In the genomic region with DNA sequence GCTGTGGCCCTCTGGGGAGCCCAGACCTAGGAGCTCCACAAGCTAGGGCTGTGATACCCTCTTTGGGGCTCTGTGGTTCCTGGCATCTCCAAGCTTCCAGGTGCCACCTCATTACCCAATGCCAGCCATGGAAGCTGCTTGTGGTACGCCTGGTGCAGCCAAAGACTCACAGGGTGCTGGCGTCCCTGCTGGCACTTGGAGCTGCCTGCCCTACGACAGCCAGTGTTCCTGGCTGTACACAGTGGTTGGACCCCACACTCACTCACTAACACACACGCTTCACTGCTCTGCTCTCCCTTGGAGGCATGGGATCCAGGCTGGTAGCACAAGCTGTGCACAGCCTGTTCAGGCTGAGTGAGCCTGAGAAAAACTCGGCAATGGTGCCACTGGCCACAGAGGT, we compare ENCODE assay signal across 29 cellular contexts.
"Had no signal": no experiment of that assay in that cellular context is flagged by ENCODE, and none has a peak within 500 bp of the region (broad histone marks: within the 10 kb centered on the region; RNA-seq: fewer than 3 reads in every experiment).

No MANE protein-coding gene starts in this region.

- H3K36me3 ChIP-seq: ovary, right lobe of liver, sigmoid colon, suprapubic skin, tibial artery, transverse colon, upper lobe of left lung, vagina had no signal

- H2AFZ ChIP-seq: parathyroid adenoma had no signal

- H3K36me3 Mint-ChIP-seq: naive B cell; naive thymus-derived CD8-positive, alpha-beta T cell; natural killer cell treated with Interleukin-12 subunit alpha and Interleukin-12 subunit beta and Interleukin-15 and Interleukin-18, amount 100 ng/mL, for 72 hours; stimulated activated memory B cell treated with anti-CD40 and anti-IgM and Interleukin-4, amounts not matched to agents 10 μg/mL and 1 μg/mL and 100 μg/mL, for 72 hours had no signal

- H3K4me3 ChIP-seq: ovary, psoas muscle, right lobe of liver, sigmoid colon, suprapubic skin, testis, tibial artery, transverse colon, upper lobe of left lung, vagina had no signal

- H3K27ac Mint-ChIP-seq: naive B cell; natural killer cell treated with Interleukin-12 subunit alpha and Interleukin-12 subunit beta and Interleukin-15 and Interleukin-18, amount 100 ng/mL, for 72 hours; nephron progenitor cell; progenitor cell of endocrine pancreas; stimulated activated memory B cell treated with anti-CD40 and anti-IgM and Interleukin-4, amounts not matched to agents 10 μg/mL and 1 μg/mL and 100 μg/mL, for 72 hours; stimulated activated naive CD8-positive, alpha-beta T cell treated with anti-CD3 and anti-CD28 coated beads, Interleukin-15, amount 100 ng/mL, for 72 hours had no signal

- H3K9me3 Mint-ChIP-seq: nephron progenitor cell had no signal

- H3K9ac ChIP-seq: parathyroid adenoma had no signal

- H3K27me3 ChIP-seq: ovary, right lobe of liver, sigmoid colon, suprapubic skin, testis, tibial artery, transverse colon, upper lobe of left lung, vagina had no signal

- H3K79me2 ChIP-seq: parathyroid adenoma had no signal

- H3K4me1 Mint-ChIP-seq: naive B cell; naive thymus-derived CD8-positive, alpha-beta T cell; stimulated activated memory B cell treated with anti-CD40 and anti-IgM and Interleukin-4, amounts not matched to agents 10 μg/mL and 1 μg/mL and 100 μg/mL, for 72 hours; stimulated activated naive CD8-positive, alpha-beta T cell treated with anti-CD3 and anti-CD28 coated beads, Interleukin-15, amount 100 ng/mL, for 72 hours had no signal

- H3K9me3 ChIP-seq: ovary, psoas muscle, right lobe of liver, sigmoid colon, suprapubic skin, testis, tibial artery, transverse colon, upper lobe of left lung, vagina had no signal

- ATAC-seq: naive thymus-derived CD8-positive, alpha-beta T cell; natural killer cell treated with Interleukin-12 subunit alpha and Interleukin-12 subunit beta and Interleukin-15 and Interleukin-18, amount 100 ng/mL, for 72 hours; psoas muscle; right cardiac atrium; stimulated activated memory B cell treated with anti-CD40 and anti-IgM and Interleukin-4, amounts not matched to agents 10 μg/mL and 1 μg/mL and 100 μg/mL, for 72 hours; stimulated activated naive CD8-positive, alpha-beta T cell treated with anti-CD3 and anti-CD28 coated beads, Interleukin-15, amount 100 ng/mL, for 72 hours; stimulated activated naive CD8-positive, alpha-beta T cell treated with anti-CD3 and anti-CD28 coated beads, Interleukin-15, Interleukin-2, amounts not matched to agents 100 U/mL and 50 U/mL, for 24 hours had no signal

- H3K4me1 ChIP-seq: parathyroid adenoma, psoas muscle, right lobe of liver, sigmoid colon, suprapubic skin, testis, tibial artery, transverse colon, upper lobe of left lung, vagina had no signal

- H3K27ac ChIP-seq: ovary, parathyroid adenoma, psoas muscle, right lobe of liver, sigmoid colon, suprapubic skin, testis, tibial artery, transverse colon, upper lobe of left lung, vagina had no signal

- DNase-seq: naive B cell; naive thymus-derived CD8-positive, alpha-beta T cell; nephron progenitor cell; occipital lobe; ovary; psoas muscle; right cardiac atrium; right lobe of liver; sigmoid colon; small intestine; stimulated activated CD4-positive, alpha-beta T cell treated with anti-CD3 and anti-CD28 coated beads, Interleukin-1b, Interleukin-23, amount 100 ng/mL, for 48 hours; stimulated activated CD4-positive, alpha-beta T cell treated with anti-CD3 and anti-CD28 coated beads, Interleukin-4, amount 100 ng/mL, for 1 hour; stimulated activated CD4-positive, alpha-beta T cell treated with anti-CD3 and anti-CD28 coated beads, Interleukin-4, amount 100 ng/mL, for 4 hours; stimulated activated CD8-positive, alpha-beta memory T cell treated with anti-CD3 and anti-CD28 coated beads, Interleukin-4, amount 100 ng/mL, for 48 hours; stimulated activated naive CD4-positive, alpha-beta T cell; stimulated activated naive CD8-positive, alpha-beta T cell treated with anti-CD3 and anti-CD28 coated beads, Interleukin-15, amount 100 ng/mL, for 72 hours; stimulated activated naive CD8-positive, alpha-beta T cell treated with anti-CD3 and anti-CD28 coated beads, Interleukin-15, Interleukin-2, amounts not matched to agents 100 U/mL and 50 U/mL, for 24 hours; substantia nigra; testis; tibial artery; transverse colon had no signal

- H3K4me3 Mint-ChIP-seq: naive B cell; naive thymus-derived CD8-positive, alpha-beta T cell; natural killer cell treated with Interleukin-12 subunit alpha and Interleukin-12 subunit beta and Interleukin-15 and Interleukin-18, amount 100 ng/mL, for 72 hours; nephron progenitor cell; neural crest cell; stimulated activated memory B cell treated with anti-CD40 and anti-IgM and Interleukin-4, amounts not matched to agents 10 μg/mL and 1 μg/mL and 100 μg/mL, for 72 hours; stimulated activated naive CD8-positive, alpha-beta T cell treated with anti-CD3 and anti-CD28 coated beads, Interleukin-15, amount 100 ng/mL, for 72 hours had no signal

- H3K27me3 Mint-ChIP-seq: naive B cell; naive thymus-derived CD8-positive, alpha-beta T cell; natural killer cell treated with Interleukin-12 subunit alpha and Interleukin-12 subunit beta and Interleukin-15 and Interleukin-18, amount 100 ng/mL, for 72 hours; progenitor cell of endocrine pancreas; stimulated activated memory B cell treated with anti-CD40 and anti-IgM and Interleukin-4, amounts not matched to agents 10 μg/mL and 1 μg/mL and 100 μg/mL, for 72 hours; stimulated activated naive CD8-positive, alpha-beta T cell treated with anti-CD3 and anti-CD28 coated beads, Interleukin-15, amount 100 ng/mL, for 72 hours had no signal
